In the genomic region with DNA sequence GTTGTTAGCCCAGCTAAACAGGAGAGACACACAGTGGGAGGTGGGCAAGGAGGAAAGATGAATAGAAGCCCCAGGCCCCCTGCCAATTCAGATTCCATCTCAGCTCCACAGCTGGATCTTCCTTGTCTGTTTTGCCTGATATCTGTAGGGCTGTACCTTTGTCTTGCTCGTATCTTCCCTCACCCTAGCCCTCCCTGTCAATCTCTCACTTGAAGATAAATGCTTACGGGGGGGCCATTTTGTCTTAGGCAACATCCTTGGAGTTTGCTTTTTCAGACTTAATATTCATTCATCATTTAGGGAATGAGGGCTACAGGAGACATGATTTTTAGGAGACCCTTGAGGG, we compare ENCODE assay signal across 15 cellular contexts.
"Had no signal": no experiment of that assay in that cellular context is flagged by ENCODE, and none has a peak within 500 bp of the region (broad histone marks: within the 10 kb centered on the region; RNA-seq: fewer than 3 reads in every experiment).

No MANE protein-coding gene starts in this region.

- H3K36me3 ChIP-seq: thoracic aorta had no signal

- H3K4me3 ChIP-seq: thoracic aorta had no signal

- H3K27ac Mint-ChIP-seq: activated B cell treated with CpG ODN at 0.5 μM for 24 hours; activated CD4-positive, alpha-beta T cell treated with anti-CD3 and anti-CD28 coated beads, Interleukin-2, amount 10 ng/mL, durations not matched to agents 24 days and 14 days; activated naive CD4-positive, alpha-beta T cell treated with anti-CD3 and anti-CD28 coated beads, Interleukin-2, amount 10 ng/mL, durations not matched to agents 7 days and 5 days; activated T-helper 17 cell treated with anti-CD3 and anti-CD28 coated beads, Interleukin-2, amount 50 U/mL, for 72 hours; natural killer cell treated with Interleukin-12 subunit alpha and Interleukin-12 subunit beta and Interleukin-15 and Interleukin-18, amount 100 ng/mL, for 72 hours; stimulated activated naive CD8-positive, alpha-beta T cell treated with anti-CD3 and anti-CD28 coated beads, Interleukin-15, amount 100 ng/mL, for 72 hours had no signal

- H3K9ac ChIP-seq: parathyroid adenoma had no signal

- H3K4me3 Mint-ChIP-seq: activated B cell treated with CpG ODN at 0.5 μM for 24 hours; activated CD4-positive, alpha-beta T cell treated with anti-CD3 and anti-CD28 coated beads, Interleukin-2, amount 10 ng/mL, durations not matched to agents 24 days and 14 days; activated naive CD4-positive, alpha-beta T cell treated with anti-CD3 and anti-CD28 coated beads, Interleukin-2, amount 10 ng/mL, durations not matched to agents 7 days and 5 days; activated T-helper 17 cell treated with anti-CD3 and anti-CD28 coated beads, Interleukin-2, amount 50 U/mL, for 72 hours; central memory CD8-positive, alpha-beta T cell; stimulated activated naive CD8-positive, alpha-beta T cell treated with anti-CD3 and anti-CD28 coated beads, Interleukin-15, amount 100 ng/mL, for 72 hours had no signal

- H3K36me3 Mint-ChIP-seq: activated naive CD4-positive, alpha-beta T cell treated with anti-CD3 and anti-CD28 coated beads, Interleukin-2, amount 10 ng/mL, durations not matched to agents 7 days and 5 days; natural killer cell treated with Interleukin-12 subunit alpha and Interleukin-12 subunit beta and Interleukin-15 and Interleukin-18, amount 100 ng/mL, for 72 hours had no signal

- H3K27ac ChIP-seq: parathyroid adenoma, thoracic aorta had no signal

- H3K9me3 Mint-ChIP-seq: activated B cell treated with CpG ODN at 0.5 μM for 24 hours; activated CD4-positive, alpha-beta T cell treated with anti-CD3 and anti-CD28 coated beads, Interleukin-2, amount 10 ng/mL, durations not matched to agents 24 days and 14 days; activated naive CD4-positive, alpha-beta T cell treated with anti-CD3 and anti-CD28 coated beads, Interleukin-2, amount 10 ng/mL, durations not matched to agents 7 days and 5 days; activated T-helper 17 cell treated with anti-CD3 and anti-CD28 coated beads, Interleukin-2, amount 50 U/mL, for 72 hours; central memory CD8-positive, alpha-beta T cell; natural killer cell treated with Interleukin-12 subunit alpha and Interleukin-12 subunit beta and Interleukin-15 and Interleukin-18, amount 100 ng/mL, for 72 hours; stimulated activated naive CD8-positive, alpha-beta T cell treated with anti-CD3 and anti-CD28 coated beads, Interleukin-15, amount 100 ng/mL, for 72 hours had no signal

- H3K9me3 ChIP-seq: thoracic aorta had no signal

- H2AFZ ChIP-seq: parathyroid adenoma had no signal

- ATAC-seq: activated T-helper 17 cell treated with anti-CD3 and anti-CD28 coated beads, Interleukin-2, amount 50 U/mL, for 72 hours; left lobe of liver; natural killer cell treated with Interleukin-12 subunit alpha and Interleukin-12 subunit beta and Interleukin-15 and Interleukin-18, amount 100 ng/mL, for 72 hours; stimulated activated naive CD8-positive, alpha-beta T cell treated with anti-CD3 and anti-CD28 coated beads, Interleukin-15, amount 100 ng/mL, for 72 hours had no signal

- FAIRE-seq: islet of Langerhans had no signal

- DNase-seq: activated B cell treated with CpG ODN at 0.5 μM for 24 hours; activated CD4-positive, alpha-beta T cell treated with anti-CD3 and anti-CD28 coated beads, Interleukin-2, amount 10 ng/mL, durations not matched to agents 24 days and 14 days; activated naive CD4-positive, alpha-beta T cell treated with anti-CD3 and anti-CD28 coated beads, Interleukin-2, amount 10 ng/mL, durations not matched to agents 7 days and 5 days; activated T-cell treated with anti-CD3 and anti-CD28 coated beads for 4 hours; stimulated activated CD4-positive, alpha-beta T cell treated with anti-CD3 and anti-CD28 coated beads, Interleukin-15, amount 100 ng/mL, for 24 hours; stimulated activated CD4-positive, alpha-beta T cell treated with anti-CD3 and anti-CD28 coated beads, Interleukin-4, amount 100 ng/mL, for 4 hours; stimulated activated naive CD8-positive, alpha-beta T cell treated with anti-CD3 and anti-CD28 coated beads, Interleukin-15, amount 100 ng/mL, for 72 hours; T-helper 1 cell had no signal
